8 cellular contexts compared by ENCODE assay signal in genomic region chr9:129640086-129640870, GRCh38. TPM values are rescaled to one million over a fixed set of nuclear protein-coding genes. Genes with fewer than 3 reads are reported as not detected.
DNase-seq lines count a peak whose midpoint lies in the region; ATAC-seq and TF ChIP-seq lines count a peak whose summit lies in the region.

No MANE protein-coding gene starts in this region.

- no peaks in the 10 kb centered on the region for H3K9me3 ChIP-seq in subcutaneous abdominal adipose tissue (ENCODE audit: control insufficient read depth in 5 of 5, low read length in 5 of 5)

- H3K27me3 Mint-ChIP-seq in glutamatergic neuron (ENCODE audit: unreplicated experiment), result peaks cover 16% of the 10 kb centered on the region

- H3K36me3 ChIP-seq in subcutaneous abdominal adipose tissue (ENCODE audit: control insufficient read depth in 5 of 5, insufficient read depth in 5 of 5, low read length in 5 of 5), result peaks cover 0 to 43% (median 36%) of the 10 kb centered on the region in 5 donors

- peak overlapping the region in 4 of 5 donors; percentile 26 to 94 (median 76) for H3K9ac ChIP-seq in subcutaneous abdominal adipose tissue (ENCODE audit: low read length in 5 of 5)

- H3K4me3 ChIP-seq in HFF-Myc (replicated peaks; ENCODE audit: low read depth, low read length) (peak overlapping the region; percentile 95), subcutaneous abdominal adipose tissue (ENCODE audit: low read depth in 1 of 5, low read length in 5 of 5) (peak overlapping the region in 4 of 5 donors; percentile 93 to 98 (median 96))

- peaks cover 8% of the 10 kb centered on the region for H3K9me3 Mint-ChIP-seq in glutamatergic neuron (ENCODE audit: unreplicated experiment)

- no peak overlapping the region for H3K27ac Mint-ChIP-seq in glutamatergic neuron (ENCODE audit: unreplicated experiment)

- no peaks in the 10 kb centered on the region for H3K36me3 Mint-ChIP-seq in glutamatergic neuron (ENCODE audit: unreplicated experiment)

- TF ChIP-seq CTCF in 22Rv1 (IDR thresholded peaks at IDR 0.05), result no peak
- no peak for TF ChIP-seq CTCF in HFF-Myc (IDR thresholded peaks at IDR 0.05; ENCODE audit: low read depth, low read length, missing control alignments)
- TF ChIP-seq CTCF in glutamatergic neuron (IDR thresholded peaks at IDR 0.05; ENCODE audit: partially characterized antibody, unreplicated experiment), result no peak

- peak overlapping the region; percentile 68 for H3K27ac ChIP-seq in 22Rv1
- no peak overlapping the region for H3K27ac ChIP-seq in subcutaneous abdominal adipose tissue (ENCODE audit: low read depth, low read length)

- ATAC-seq in GM18498 (IDR thresholded peaks at IDR 0.05; ENCODE audit: unreplicated experiment) (no peak), HG02642 (IDR thresholded peaks at IDR 0.05; ENCODE audit: poor library complexity, unreplicated experiment) (no peak)

- DNase-seq in HFF-Myc (ENCODE audit: extremely low read depth, low read depth) (no peak), T1000 (lab: John Stamatoyannopoulos, UW) (peak; percentile 23), glutamatergic neuron (no peak), activated gamma-delta T cell (lab: John Stamatoyannopoulos, UW) (no peak)

- no peaks in the 10 kb centered on the region for H3K27me3 ChIP-seq in subcutaneous abdominal adipose tissue (ENCODE audit: control insufficient read depth in 5 of 5, insufficient read depth in 4 of 5, low read length in 5 of 5)

- H3K4me3 Mint-ChIP-seq in glutamatergic neuron (ENCODE audit: unreplicated experiment), result peak overlapping the region; percentile 93

- H3K4me1 ChIP-seq in subcutaneous abdominal adipose tissue (ENCODE audit: control insufficient read depth in 5 of 5, insufficient read depth in 5 of 5, low read length in 5 of 5), result peaks cover 10 to 28% (median 26%) of the 10 kb centered on the region in 5 donors

- peaks cover 4% of the 10 kb centered on the region for H3K4me1 Mint-ChIP-seq in glutamatergic neuron (ENCODE audit: low read depth, unreplicated experiment)

RNA-seq across cellular contexts. Expression of gene ASB6, which starts 1.7 kb away (rescaled TPM):
- 25.4 TPM for total RNA-seq in glutamatergic neuron (ENCODE audit: unreplicated experiment)

RNA-seq across cellular contexts. Expression of gene NTMT1, which starts 14.3 kb away (rescaled TPM):
- 62.6 TPM for total RNA-seq in glutamatergic neuron (ENCODE audit: unreplicated experiment)

RNA-seq across cellular contexts. Expression of gene C9orf50, which starts 19.4 kb away (rescaled TPM):
- 0.56 TPM for total RNA-seq in glutamatergic neuron (ENCODE audit: unreplicated experiment)

RNA-seq across cellular contexts. Expression of gene PRRX2, which starts 25.2 kb away (rescaled TPM):
- total RNA-seq in glutamatergic neuron (ENCODE audit: unreplicated experiment), result 2.3 TPM
